In the genomic region with DNA sequence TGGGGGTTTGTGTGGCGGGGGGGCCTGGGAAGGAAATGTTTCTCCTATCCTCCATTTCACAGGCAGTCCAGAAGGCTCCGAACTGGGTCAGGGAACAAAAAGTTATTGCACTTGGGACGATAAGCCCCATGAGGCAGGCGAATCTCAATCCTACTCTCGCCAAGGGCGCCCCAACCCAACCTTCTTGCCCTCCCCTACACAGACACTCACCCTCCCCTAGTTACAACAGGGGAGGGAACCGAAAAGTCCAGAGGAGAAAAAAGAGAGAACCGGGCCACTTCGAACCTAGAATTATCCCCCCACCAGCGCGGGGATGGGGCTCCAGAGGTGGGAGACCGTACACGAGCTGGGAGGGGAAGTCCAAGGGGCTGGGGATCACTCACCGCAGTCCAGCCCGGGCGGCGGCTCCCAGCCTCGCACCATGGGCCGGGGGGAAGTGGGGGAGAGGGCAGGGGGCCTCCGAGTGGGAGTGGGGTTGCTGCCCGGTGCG, we compare ENCODE assay signal across 9 cellular contexts. TPM values are rescaled to one million over a fixed set of nuclear protein-coding genes. Genes with fewer than 3 reads are reported as not detected.
DNase-seq lines count a peak whose midpoint lies in the region; ATAC-seq and TF ChIP-seq lines count a peak whose summit lies in the region.
"Had no signal": no experiment of that assay in that cellular context is flagged by ENCODE, and none has a peak within 500 bp of the region (broad histone marks: within the 10 kb centered on the region; RNA-seq: fewer than 3 reads in every experiment).

No MANE protein-coding gene starts in this region.

- CTCF ChIA-PET in GM10248 (lab: Yijun Ruan, JAX) = interaction anchor here (1.0 to 4.2 kb wide), 10 partner anchors 9 to 217 kb away, joined by 3 to 55 read pairs (median 6); a partner anchor contains a TSS

- peak overlapping the region; percentile 59 for H3K27ac ChIP-seq in SJCRH30

- TF ChIP-seq CTCF in nephron progenitor cell (IDR thresholded peaks at IDR 0.05) (no peak), GM10248 (IDR thresholded peaks at IDR 0.05; ENCODE audit: control extremely low read depth, extremely low read depth, low read depth, missing control alignments) (no peak)

- no peaks in the 10 kb centered on the region for H3K9me3 ChIP-seq in SJCRH30 (replicated peaks)

- H3K4me3 Mint-ChIP-seq in T-helper 1 cell treated with Interleukin-12 subunit alpha and Interleukin-12 subunit beta and Interleukin-4 antibody, amounts not matched to agents 30 μg/mL and 1 μg/mL, for 36 hours = peak overlapping the region; percentile 97
- peak overlapping the region; percentile 97 for H3K4me3 Mint-ChIP-seq in nephron progenitor cell

- peaks cover 21% of the 10 kb centered on the region for H3K4me1 Mint-ChIP-seq in T-helper 1 cell treated with Interleukin-12 subunit alpha and Interleukin-12 subunit beta and Interleukin-4 antibody, amounts not matched to agents 30 μg/mL and 1 μg/mL, for 36 hours (ENCODE audit: low read depth)
- H3K4me1 Mint-ChIP-seq in nephron progenitor cell = peaks cover 48% of the 10 kb centered on the region

- DNase-seq in T-helper 1 cell (no peak), SJCRH30 (no peak), erythroblast (lab: John Stamatoyannopoulos, UW) (peak; percentile 63 to 74), nephron progenitor cell (no peak), GM10248 (ENCODE audit: extremely low spot score) (no peak)
- DNase-seq in stimulated activated CD4-positive, alpha-beta T cell treated with anti-CD3 and anti-CD28 coated beads, Interleukin-15, amount 100 ng/mL, for 24 hours = no peak

- peak; percentile 11 for ATAC-seq in HG02884 (IDR thresholded peaks at IDR 0.05; ENCODE audit: unreplicated experiment)

- no peak for TF ChIP-seq POLR2A in erythroblast (IDR thresholded peaks at IDR 0.05; ENCODE audit: low read length)

- no peaks in the 10 kb centered on the region for H3K9me3 Mint-ChIP-seq in T-helper 1 cell treated with Interleukin-12 subunit alpha and Interleukin-12 subunit beta and Interleukin-4 antibody, amounts not matched to agents 30 μg/mL and 1 μg/mL, for 36 hours
- no peaks in the 10 kb centered on the region for H3K9me3 Mint-ChIP-seq in nephron progenitor cell

- peaks cover 3% of the 10 kb centered on the region; the same call in 1 of the 2 replicates for H3K4me1 ChIP-seq in SJCRH30

- H3K27me3 Mint-ChIP-seq in T-helper 1 cell treated with Interleukin-12 subunit alpha and Interleukin-12 subunit beta and Interleukin-4 antibody, amounts not matched to agents 30 μg/mL and 1 μg/mL, for 36 hours (ENCODE audit: low read depth) = peaks cover 4% of the 10 kb centered on the region
- H3K27me3 Mint-ChIP-seq in nephron progenitor cell (ENCODE audit: low read depth, poor library complexity) = peaks cover 25% of the 10 kb centered on the region

- H3K27me3 ChIP-seq in SJCRH30 = no peaks in the 10 kb centered on the region

- peak overlapping the region; percentile 69 for H3K4me3 ChIP-seq in SJCRH30

- POLR2A ChIA-PET in GM10248 (lab: Yijun Ruan, JAX) = interaction anchor here (0.5 to 2.5 kb wide), 5 partner anchors 14 to 417 kb away, joined by 3 to 12 read pairs (median 3); a partner anchor contains a TSS

- H3K36me3 Mint-ChIP-seq in T-helper 1 cell treated with Interleukin-12 subunit alpha and Interleukin-12 subunit beta and Interleukin-4 antibody, amounts not matched to agents 30 μg/mL and 1 μg/mL, for 36 hours (ENCODE audit: low read depth) = no peaks in the 10 kb centered on the region
- H3K36me3 Mint-ChIP-seq in nephron progenitor cell (ENCODE audit: low read depth) = no peaks in the 10 kb centered on the region

- peak overlapping the region; percentile 86 for H3K27ac Mint-ChIP-seq in T-helper 1 cell treated with Interleukin-12 subunit alpha and Interleukin-12 subunit beta and Interleukin-4 antibody, amounts not matched to agents 30 μg/mL and 1 μg/mL, for 36 hours
- H3K27ac Mint-ChIP-seq in nephron progenitor cell = peak overlapping the region; percentile 78

- no peaks in the 10 kb centered on the region for H3K36me3 ChIP-seq in SJCRH30

RNA-seq across cellular contexts. Expression of a gene that starts 0.4 kb away (rescaled TPM):
- total RNA-seq in SJCRH30 (2014; rRNA removed; shearing (Covaris generic)) = 10.4 and 11.2 TPM in 2 replicates

RNA-seq across cellular contexts. Expression of a gene that starts 17.1 kb away (rescaled TPM):
- 6.6 and 9.7 TPM in 2 replicates for total RNA-seq in SJCRH30 (2014; rRNA removed; shearing (Covaris generic))

RNA-seq across cellular contexts. Expression of a gene that starts 21.1 kb away (rescaled TPM):
- total RNA-seq in SJCRH30 (2014; rRNA removed; shearing (Covaris generic)) = 19.0 and 22.3 TPM in 2 replicates

RNA-seq across cellular contexts. Expression of a gene that starts 35.7 kb away (rescaled TPM):
- total RNA-seq in SJCRH30 (2014; rRNA removed; shearing (Covaris generic)) = 129 and 141 TPM in 2 replicates

RNA-seq across cellular contexts. Expression of a gene that starts 47.8 kb away (rescaled TPM):
- not detected in 2 replicates for total RNA-seq in SJCRH30 (2014; rRNA removed; shearing (Covaris generic))
- total RNA-seq: glomerular endothelial cell had no signal

Comparison
In these comparisons a context has a peak if more than half of its experiments do, and no peak if none do; other contexts are left out.
1. DNase-seq: peak in erythroblast (2 of 2); none in T-helper 1 cell (0 of 5), SJCRH30 (0 of 2), nephron progenitor cell (single experiment), GM10248 (single experiment) and stimulated activated CD4-positive, alpha-beta T cell treated with anti-CD3 and anti-CD28 coated beads, Interleukin-15, amount 100 ng/mL, for 24 hours (single experiment).